In the genomic region with DNA sequence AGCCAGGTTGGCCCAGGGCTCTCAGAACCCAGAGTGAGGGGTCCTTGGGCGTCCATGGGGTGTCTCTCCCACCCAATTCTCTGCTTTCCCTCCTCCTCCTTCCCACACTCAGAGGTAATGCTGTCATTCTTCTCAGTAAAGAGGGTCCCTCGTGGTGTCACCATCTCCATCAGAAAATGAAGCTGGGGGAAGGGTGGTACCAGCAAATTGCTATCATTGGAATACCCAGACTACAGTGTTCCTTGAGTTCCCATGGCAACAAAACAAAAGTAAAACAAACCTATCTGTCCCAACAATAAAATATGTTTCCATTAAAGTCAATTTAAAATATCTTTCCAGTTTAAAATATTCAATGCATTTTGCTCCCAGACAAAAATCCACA, we compare ENCODE assay signal across 8 cellular contexts.
A peak's percentile ranks its signal among the peaks of the same experiment; 100 is the strongest.
DNase-seq lines count a peak whose midpoint lies in the region; ATAC-seq and TF ChIP-seq lines count a peak whose summit lies in the region.

No MANE protein-coding gene starts in this region.

- H3K4me3 ChIP-seq in fibroblast of lung (replicated peaks in 1 of 4; ENCODE audit: control extremely low read depth in 1 of 4, insufficient read depth in 1 of 4, low read depth in 3 of 4, low read length in 4 of 4) = peak overlapping the region in 1 of 4 experiments; percentile 14
- H3K4me3 ChIP-seq in rectal smooth muscle tissue (ENCODE audit: low read length) = peak overlapping the region; percentile 17

- H3K27ac ChIP-seq in fibroblast of lung (ENCODE audit: insufficient read depth, low read length) = peak overlapping the region; percentile 80
- H3K27ac ChIP-seq in rectal smooth muscle tissue (ENCODE audit: low read depth, low read length) = peak overlapping the region; percentile 47

- in situ Hi-C loops in SK-MEL-5 (cut with HindIII; ENCODE audit: low pct_unique_long_range_greater_than_20kb, low sequenced_read_pairs) = no loop called here

- peak; percentile 14 for ATAC-seq in HG02571 (IDR thresholded peaks at IDR 0.05; ENCODE audit: unreplicated experiment)
- no peak for ATAC-seq in GM19351 (IDR thresholded peaks at IDR 0.05; ENCODE audit: unreplicated experiment)

- no peaks in the 10 kb centered on the region for H3K9me3 ChIP-seq in fibroblast of lung (ENCODE audit: control insufficient read depth, insufficient read depth, low read depth, low read length)

- DNase-seq in SK-MEL-5 (ENCODE audit: low read depth, low spot score) = peak; percentile 46
- peak; percentile 52 to 64 for DNase-seq in fibroblast of lung (ENCODE audit: low read depth in 2 of 2)
- DNase-seq in activated CD4-positive, alpha-beta T cell treated with anti-CD3 and anti-CD28 coated beads, Interleukin-2, amount 50 U/mL, for 48 hours = no peak
- no peak for DNase-seq in stimulated activated naive CD4-positive, alpha-beta T cell (lab: John Stamatoyannopoulos, UW)
- no peak for DNase-seq in D341Med (ENCODE audit: low spot score)

- H2AFZ ChIP-seq in fibroblast of lung (ENCODE audit: low read length) = no peak overlapping the region

- H3K27me3 ChIP-seq in fibroblast of lung (ENCODE audit: control insufficient read depth, insufficient read depth, low read length) = no peaks in the 10 kb centered on the region
- H3K27me3 ChIP-seq in rectal smooth muscle tissue (ENCODE audit: control insufficient read depth, insufficient read depth, low read length) = no peaks in the 10 kb centered on the region

- H3K36me3 ChIP-seq in fibroblast of lung (ENCODE audit: control insufficient read depth, insufficient read depth, low read length) = peaks cover 7% of the 10 kb centered on the region
- H3K36me3 ChIP-seq in rectal smooth muscle tissue (ENCODE audit: control insufficient read depth, insufficient read depth, low read length) = peaks cover 7% of the 10 kb centered on the region

- H3K9ac ChIP-seq in fibroblast of lung (ENCODE audit: insufficient read depth, low read length) = no peak overlapping the region
- no peak overlapping the region for H3K9ac ChIP-seq in rectal smooth muscle tissue (ENCODE audit: low read length)

- peaks cover 58% of the 10 kb centered on the region for H3K79me2 ChIP-seq in fibroblast of lung (ENCODE audit: control insufficient read depth, insufficient read depth, low read length)

- H3K4me1 ChIP-seq in fibroblast of lung (ENCODE audit: control insufficient read depth, extremely low read depth, insufficient read depth, low read length) (peaks cover 38% of the 10 kb centered on the region), rectal smooth muscle tissue (ENCODE audit: control insufficient read depth, insufficient read depth, low read length) (peaks cover 33% of the 10 kb centered on the region)

- H4K20me1 ChIP-seq in fibroblast of lung (ENCODE audit: control insufficient read depth, extremely low read depth, insufficient read depth, low read length) = no peaks in the 10 kb centered on the region

- no peak for TF ChIP-seq CTCF in fibroblast of lung (conservative IDR thresholded peaks at IDR 0.05 in 1 of 2, IDR thresholded peaks at IDR 0.05 in 1 of 2; ENCODE audit: low read depth in 1 of 2, low read length in 2 of 2)

- no peak overlapping the region for H3K4me2 ChIP-seq in fibroblast of lung (ENCODE audit: extremely low read depth, insufficient read depth, low read length)

Comparison
In these comparisons a context has a peak if more than half of its experiments do, and no peak if none do; other contexts are left out.
1. DNase-seq: peak in SK-MEL-5 (single experiment) and fibroblast of lung (2 of 2); none in activated CD4-positive, alpha-beta T cell treated with anti-CD3 and anti-CD28 coated beads, Interleukin-2, amount 50 U/mL, for 48 hours (0 of 2), stimulated activated naive CD4-positive, alpha-beta T cell (0 of 6) and D341Med (single experiment).